36 cellular contexts compared by ENCODE assay signal in the genomic region with DNA sequence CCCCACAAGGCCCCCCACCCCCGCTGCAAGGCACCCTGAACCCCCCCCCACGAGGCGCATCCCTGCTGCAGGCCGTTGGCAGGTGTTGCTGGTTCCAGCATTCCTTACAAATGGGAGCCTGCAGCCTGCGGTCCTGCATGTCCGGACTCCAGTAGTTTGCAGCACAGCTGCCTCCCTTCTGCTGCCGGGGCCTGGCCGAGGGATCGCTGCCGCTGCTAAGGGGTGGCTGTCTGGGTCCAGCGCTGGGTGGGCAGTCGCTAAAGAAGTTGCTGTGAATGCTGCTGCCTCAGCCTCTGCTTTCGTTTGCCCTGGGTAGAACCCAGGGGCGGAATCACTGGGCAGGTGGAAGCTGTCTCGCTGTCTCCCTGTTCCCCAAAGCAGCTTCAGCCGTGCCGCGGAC. TPM values are rescaled to one million over a fixed set of nuclear protein-coding genes. Genes with fewer than 3 reads are reported as not detected.
DNase-seq lines count a peak whose midpoint lies in the region; ATAC-seq and TF ChIP-seq lines count a peak whose summit lies in the region.
"Had no signal": no experiment of that assay in that cellular context is flagged by ENCODE, and none has a peak within 500 bp of the region (broad histone marks: within the 10 kb centered on the region; RNA-seq: fewer than 3 reads in every experiment).

No MANE protein-coding gene starts in this region.

- peak overlapping the region in 1 of 2 experiments; percentile 70; a peak in 2 of 4 replicates for H3K27ac ChIP-seq in SK-N-SH (ENCODE audit: low read depth in 2 of 2, low read length in 1 of 2)
- H3K27ac ChIP-seq: 22Rv1; BLaER1 treated with 17β-estradiol and CSF1 and Interleukin-3, amounts not matched to agents 10 nM and 100 nM; gastrocnemius medialis; GM23248; hepatocyte; parathyroid adenoma; right atrium auricular region; testis had no signal

- no peaks in the 10 kb centered on the region for H3K36me3 Mint-ChIP-seq in chondrocyte (ENCODE audit: low read depth)
- H3K36me3 Mint-ChIP-seq: activated naive CD4-positive, alpha-beta T cell treated with anti-CD3 and anti-CD28 coated beads, Interleukin-2, amount 50 U/mL, for 24 hours; memory B cell had no signal

- POLR2A ChIA-PET in SK-N-SH (lab: Yijun Ruan, JAX) = interaction anchor here (0.6 kb wide), 1 partner anchor 146 kb away, joined by 3 read pairs; no protein-coding TSS in a partner anchor

- no peak overlapping the region for H2AFZ ChIP-seq in SK-N-SH (ENCODE audit: low read depth)
- H2AFZ ChIP-seq: GM23248, hepatocyte, parathyroid adenoma had no signal

- DNase-seq in DMS 273 (lab: John Stamatoyannopoulos, UW; ENCODE audit: unreplicated experiment) (peak; percentile 35), DMS 273 treated with DMSO at 0.1 percent for 48 hours (lab: John Stamatoyannopoulos, UW) (no peak), SK-N-SH (peak; percentile 70), chondrocyte (ENCODE audit: low spot score) (peak; percentile 73), retina (peak; percentile 44), OCI-M1 (lab: John Stamatoyannopoulos, UW) (no peak)
- DNase-seq: activated CD4-positive, alpha-beta T cell treated with anti-CD3 and anti-CD28 coated beads, Interleukin-2, amount 10 ng/mL, durations not matched to agents 24 days and 14 days; activated CD8-positive, alpha-beta memory T cell treated with anti-CD3 and anti-CD28 coated beads for 24 hours; activated T-cell treated with anti-CD3 and anti-CD28 coated beads for 4 hours; amniotic stem cell; Caco-2; DND-41; gastrocnemius medialis; GM23248; IMR-90; NCI-H187; NCI-H2227 treated with DMSO at 0.1 percent for 48 hours; SIG-M5; stimulated activated CD4-positive, alpha-beta T cell treated with anti-CD3 and anti-CD28 coated beads, Interleukin-1b, Interleukin-23, amount 100 ng/mL, for 48 hours; stimulated activated naive CD8-positive, alpha-beta T cell treated with anti-CD3 and anti-CD28 coated beads, Interleukin-15, Interleukin-2, amounts not matched to agents 100 U/mL and 50 U/mL, for 24 hours; T1000; testis had no signal

- peaks cover 28% of the 10 kb centered on the region for H3K27me3 Mint-ChIP-seq in chondrocyte (ENCODE audit: low read depth)

- H3K36me3 ChIP-seq in SK-N-SH (replicated peaks in 1 of 2; ENCODE audit: control insufficient read depth in 1 of 2, insufficient read depth in 2 of 2, low read length in 1 of 2) = no peaks in the 10 kb centered on the region
- H3K36me3 ChIP-seq: BLaER1 treated with 17β-estradiol and CSF1 and Interleukin-3, amounts not matched to agents 10 nM and 100 nM; gastrocnemius medialis; right atrium auricular region had no signal

- H4K20me1 ChIP-seq in SK-N-SH (ENCODE audit: insufficient read depth) = 0 out of 2 replicates have a peak, but pooled peaks cover 8% of the 10 kb centered on the region

- H3K4me1 Mint-ChIP-seq in chondrocyte (ENCODE audit: low read depth) = peaks cover 7% of the 10 kb centered on the region

- peaks cover 24% of the 10 kb centered on the region for H3K27me3 ChIP-seq in SK-N-SH (ENCODE audit: insufficient read depth)
- H3K27me3 ChIP-seq: hepatocyte, right atrium auricular region, testis had no signal

- ATAC-seq in SK-N-SH treated with all-trans-retinoic acid at 6 μM for 48 hours (no peak), GM18909 (IDR thresholded peaks at IDR 0.05; ENCODE audit: poor library complexity, unreplicated experiment) (no peak)
- ATAC-seq: gastrocnemius medialis; stimulated activated naive CD8-positive, alpha-beta T cell treated with anti-CD3 and anti-CD28 coated beads, Interleukin-15, Interleukin-2, amounts not matched to agents 100 U/mL and 50 U/mL, for 24 hours had no signal

- no peak for TF ChIP-seq RAD21 in SK-N-SH (IDR thresholded peaks at IDR 0.05; ENCODE audit: low read length)

- CTCF ChIA-PET in SK-N-SH (lab: Yijun Ruan, JAX) = interaction anchor here (0.7 to 2.6 kb wide), 9 partner anchors 12 to 148 kb away, joined by 3 to 9 read pairs (median 4); a partner anchor contains a TSS

- H3K4me3 ChIP-seq in SK-N-SH (ENCODE audit: low read depth in 2 of 2, low read length in 1 of 2) = no peak overlapping the region
- H3K4me3 ChIP-seq: BLaER1 treated with 17β-estradiol and CSF1 and Interleukin-3, amounts not matched to agents 10 nM and 100 nM; gastrocnemius medialis; GM23248; hepatocyte; right atrium auricular region; testis had no signal

- TF ChIP-seq CTCF in SK-N-SH (IDR thresholded peaks at IDR 0.05) = no peak
- TF ChIP-seq CTCF in chondrocyte (IDR thresholded peaks at IDR 0.05) = no peak

- H3K9me2 ChIP-seq in SK-N-SH = no peaks in the 10 kb centered on the region

- peaks cover 5% of the 10 kb centered on the region for H3F3A ChIP-seq in SK-N-SH (replicated peaks; ENCODE audit: insufficient read depth)

- no peak overlapping the region for H3K27ac Mint-ChIP-seq in chondrocyte (ENCODE audit: unreplicated experiment)
- H3K27ac Mint-ChIP-seq: activated CD4-positive, alpha-beta T cell treated with anti-CD3 and anti-CD28 coated beads, Interleukin-2, amount 10 ng/mL, durations not matched to agents 24 days and 14 days; activated naive CD4-positive, alpha-beta T cell treated with anti-CD3 and anti-CD28 coated beads, Interleukin-2, amount 50 U/mL, for 24 hours; activated T-helper 2 cell treated with anti-CD3 and anti-CD28 coated beads, Interferon-gamma antibody, Interleukin-2, Interleukin-4, amounts not matched to agents 10 μg/mL and 5 μg/mL and 100 μg/mL, durations not matched to agents 14 hours and 24 hours and 36 hours; memory B cell had no signal

- no peak overlapping the region for H3K9ac ChIP-seq in SK-N-SH
- H3K9ac ChIP-seq: BLaER1 treated with 17β-estradiol and CSF1 and Interleukin-3, amounts not matched to agents 10 nM and 100 nM; GM23248; parathyroid adenoma had no signal

- 53% methylated on average over 16 of the region's 18 CpGs for WGBS in SK-N-SH (ENCODE audit: low lambda C conversion rate)

- no peak for TF ChIP-seq EP300 in SK-N-SH (IDR thresholded peaks at IDR 0.05; ENCODE audit: borderline replicate concordance in 1 of 2, low read depth in 1 of 2, low read length in 1 of 2)

- H3K4me2 ChIP-seq in SK-N-SH = no peak overlapping the region
- H3K4me2 ChIP-seq: BLaER1 treated with 17β-estradiol and CSF1 and Interleukin-3, amounts not matched to agents 10 nM and 100 nM; hepatocyte had no signal

- H3K9me3 Mint-ChIP-seq in chondrocyte (ENCODE audit: low read depth) = no peaks in the 10 kb centered on the region
- H3K9me3 Mint-ChIP-seq: activated CD4-positive, alpha-beta T cell treated with anti-CD3 and anti-CD28 coated beads, Interleukin-2, amount 10 ng/mL, durations not matched to agents 24 days and 14 days; activated naive CD4-positive, alpha-beta T cell treated with anti-CD3 and anti-CD28 coated beads, Interleukin-2, amount 50 U/mL, for 24 hours; activated T-helper 2 cell treated with anti-CD3 and anti-CD28 coated beads, Interferon-gamma antibody, Interleukin-2, Interleukin-4, amounts not matched to agents 10 μg/mL and 5 μg/mL and 100 μg/mL, durations not matched to agents 14 hours and 24 hours and 36 hours; memory B cell had no signal

- no peaks in the 10 kb centered on the region for H3K9me3 ChIP-seq in SK-N-SH
- H3K9me3 ChIP-seq: BLaER1 treated with 17β-estradiol and CSF1 and Interleukin-3, amounts not matched to agents 10 nM and 100 nM; Caco-2; gastrocnemius medialis; right atrium auricular region; testis had no signal

- no peak overlapping the region for H3K4me3 Mint-ChIP-seq in chondrocyte (ENCODE audit: unreplicated experiment)
- H3K4me3 Mint-ChIP-seq: activated CD4-positive, alpha-beta T cell treated with anti-CD3 and anti-CD28 coated beads, Interleukin-2, amount 10 ng/mL, durations not matched to agents 24 days and 14 days; activated naive CD4-positive, alpha-beta T cell treated with anti-CD3 and anti-CD28 coated beads, Interleukin-2, amount 50 U/mL, for 24 hours; memory B cell had no signal

- H3K79me2 ChIP-seq in SK-N-SH (ENCODE audit: insufficient read depth) = no peaks in the 10 kb centered on the region
- H3K79me2 ChIP-seq: hepatocyte, parathyroid adenoma had no signal

- peaks cover 6 to 65% of the 10 kb centered on the region in 2 experiments; a peak in 2 of 4 replicates for H3K4me1 ChIP-seq in SK-N-SH (ENCODE audit: control insufficient read depth in 1 of 2, insufficient read depth in 2 of 2, low read depth in 1 of 2, low read length in 1 of 2)

TF ChIP-seq in SK-N-SH, 30 proteins besides CTCF, POLR2A, EP300 and RAD21 (continues in another document):
- TF ChIP-seq POLR2AphosphoS5 (IDR thresholded peaks at IDR 0.05; ENCODE audit: low read depth, low read length) = no peak
- no peak for TF ChIP-seq GABPA (IDR thresholded peaks at IDR 0.05; ENCODE audit: low read depth)
- TF ChIP-seq RCOR1 (IDR thresholded peaks at IDR 0.05; ENCODE audit: low read length) = no peak
- no peak for TF ChIP-seq FOXM1 (IDR thresholded peaks at IDR 0.05; ENCODE audit: low read depth)
- TF ChIP-seq MEF2A (IDR thresholded peaks at IDR 0.05; ENCODE audit: borderline replicate concordance, low read depth) = no peak

TF ChIP-seq in SK-N-SH treated with all-trans-retinoic acid at 6 μM for 48 hours, 23 proteins besides CTCF, POLR2A, EP300 and RAD21 (continues in another document):
- TF ChIP-seq ISL1 (CRISPR knock-in tag; IDR thresholded peaks at IDR 0.05) (no peak), ZNF70 (CRISPR knock-in tag; IDR thresholded peaks at IDR 0.05) (no peak), ZNF8 (CRISPR knock-in tag; IDR thresholded peaks at IDR 0.05) (no peak)

RNA-seq across cellular contexts. Expression of a gene that starts 11.8 kb away (rescaled TPM):
- not detected in 2 replicates for polyA plus RNA-seq in SK-N-SH (2012; rRNA removed)
- not detected in 2 replicates for polyA plus RNA-seq in SK-N-SH (2012; cell fraction: cytosol; rRNA removed)
- polyA plus RNA-seq in SK-N-SH (2012; cell fraction: nucleus; rRNA removed) = not detected in 2 replicates
- not detected in 3 replicates for total RNA-seq in chondrocyte
- total RNA-seq: activated T-helper 2 cell treated with anti-CD3 and anti-CD28 coated beads, Interferon-gamma antibody, Interleukin-2, Interleukin-4, amounts not matched to agents 10 μg/mL and 5 μg/mL and 100 μg/mL, durations not matched to agents 14 hours and 24 hours and 36 hours; endothelial cell of umbilical vein; fibroblast of lung; gastrocnemius medialis; GM23248; IMR-90; ureter had no signal
- polyA plus RNA-seq: endothelial cell of umbilical vein, fibroblast of lung, GM23248, hepatocyte, IMR-90, neural cell had no signal

RNA-seq across cellular contexts. Expression of a gene that starts 24.4 kb away (rescaled TPM):
- polyA plus RNA-seq in SK-N-SH (2012; rRNA removed) = 0.10 and 0.11 TPM in 2 replicates
- 0.08 and 0.12 TPM in 2 replicates for polyA plus RNA-seq in SK-N-SH (2012; cell fraction: cytosol; rRNA removed)
- 0.08 and 0.11 TPM in 2 replicates for polyA plus RNA-seq in SK-N-SH (2012; cell fraction: nucleus; rRNA removed)
- total RNA-seq in chondrocyte = not detected in 3 replicates
- total RNA-seq: activated T-helper 2 cell treated with anti-CD3 and anti-CD28 coated beads, Interferon-gamma antibody, Interleukin-2, Interleukin-4, amounts not matched to agents 10 μg/mL and 5 μg/mL and 100 μg/mL, durations not matched to agents 14 hours and 24 hours and 36 hours; endothelial cell of umbilical vein; GM23248; hepatocyte; right atrium auricular region; ureter had no signal
- polyA plus RNA-seq: GM23248, hepatocyte, neural cell had no signal

RNA-seq across cellular contexts. Expression of a gene that starts 34.7 kb away (rescaled TPM):
- polyA plus RNA-seq in SK-N-SH (2012; rRNA removed) = 38.8 and 43.1 TPM in 2 replicates
- 10.8 and 18.1 TPM in 2 replicates for polyA plus RNA-seq in SK-N-SH (2012; cell fraction: cytosol; rRNA removed)
- 328 and 454 TPM in 2 replicates for polyA plus RNA-seq in SK-N-SH (2012; cell fraction: nucleus; rRNA removed)
- 10.8 to 17.7 TPM (median 11.2 TPM) in 3 replicates for total RNA-seq in chondrocyte

RNA-seq across cellular contexts. Expression of a gene that starts 35.0 kb away (rescaled TPM):
- 57.1 and 68.2 TPM in 2 replicates for polyA plus RNA-seq in SK-N-SH (2012; rRNA removed)
- polyA plus RNA-seq in SK-N-SH (2012; cell fraction: cytosol; rRNA removed) = 38.7 and 54.7 TPM in 2 replicates
- 67.2 and 94.3 TPM in 2 replicates for polyA plus RNA-seq in SK-N-SH (2012; cell fraction: nucleus; rRNA removed)
- total RNA-seq in chondrocyte = 19.9 to 30.6 TPM (median 20.0 TPM) in 3 replicates

RNA-seq across cellular contexts. Expression of a gene that starts 49.8 kb away (rescaled TPM):
- 2.1 and 3.8 TPM in 2 replicates for polyA plus RNA-seq in SK-N-SH (2012; rRNA removed)
- 0.82 and 1.6 TPM in 2 replicates for polyA plus RNA-seq in SK-N-SH (2012; cell fraction: cytosol; rRNA removed)
- 1.3 and 1.4 TPM in 2 replicates for polyA plus RNA-seq in SK-N-SH (2012; cell fraction: nucleus; rRNA removed)
- total RNA-seq in chondrocyte = 1.3 to 2.5 TPM (median 2.1 TPM) in 3 replicates
- polyA plus RNA-seq: neural cell had no signal

Comparison
In these comparisons a context has a peak if more than half of its experiments do, and no peak if none do; other contexts are left out.
1. DNase-seq: peak in DMS 273 (single experiment), SK-N-SH (single experiment), chondrocyte (single experiment) and retina (single experiment); none in DMS 273 treated with DMSO at 0.1 percent for 48 hours (single experiment) and OCI-M1 (single experiment).